ENCODE assay signal across 8 cellular contexts in genomic region chr10:110209926-110210662, GRCh38. TPM values are rescaled to one million over a fixed set of nuclear protein-coding genes. Genes with fewer than 3 reads are reported as not detected.
DNase-seq lines count a peak whose midpoint lies in the region; ATAC-seq and TF ChIP-seq lines count a peak whose summit lies in the region.

No MANE protein-coding gene starts in this region.

- DNase-seq in CD4-positive, alpha-beta T cell = peak in 5 of 10 experiments; percentile 55 to 80 (median 71)
- DNase-seq in activated CD4-positive, alpha-beta memory T cell treated with anti-CD3 and anti-CD28 coated beads, Interleukin-2, amount 10 ng/mL, durations not matched to agents 7 days and 5 days = peak; percentile 69
- peak; percentile 33 for DNase-seq in epidermal melanocyte (ENCODE audit: insufficient read length, low spot score)
- DNase-seq in mucosa of descending colon = peak; percentile 56 to 83 (median 76)
- peak in 1 of 2 donors; percentile 82 for DNase-seq in suprapubic skin (ENCODE audit: low spot score in 2 of 2)
- no peak for DNase-seq in NCI-H226

- no peak for TF ChIP-seq EP300 in suprapubic skin (IDR thresholded peaks at IDR 0.05)

- CTCF ChIA-PET in CD4-positive, alpha-beta T cell (lab: Charles Lee) = interaction anchor here (0.8 to 8.0 kb wide), 6 partner anchors 14 to 231 kb away, joined by 3 to 118 read pairs (median 14); no protein-coding TSS in a partner anchor
- CTCF ChIA-PET in activated CD4-positive, alpha-beta memory T cell treated with anti-CD3 and anti-CD28 coated beads, Interleukin-2, amount 10 ng/mL, durations not matched to agents 7 days and 5 days (lab: Charles Lee) = interaction anchor here (1.2 to 10.9 kb wide), 12 partner anchors 11 to 140 kb away, joined by 3 to 179 read pairs (median 6); partner anchors contain the start of gene SMNDC1

- peaks cover 29% of the 10 kb centered on the region for H3K36me3 Mint-ChIP-seq in CD4-positive, alpha-beta T cell (ENCODE audit: low read depth)
- no peaks in the 10 kb centered on the region for H3K36me3 Mint-ChIP-seq in IgD-negative memory B cell
- peaks cover 24% of the 10 kb centered on the region for H3K36me3 Mint-ChIP-seq in activated CD4-positive, alpha-beta memory T cell treated with anti-CD3 and anti-CD28 coated beads, Interleukin-2, amount 10 ng/mL, durations not matched to agents 7 days and 5 days (ENCODE audit: low read depth)

- H3K36me3 ChIP-seq in mucosa of descending colon (ENCODE audit: low read depth) (no peaks in the 10 kb centered on the region), suprapubic skin (no peaks in the 10 kb centered on the region)

- H3K4me3 ChIP-seq in mucosa of descending colon = peak overlapping the region; percentile 40
- peak overlapping the region; percentile 67 for H3K4me3 ChIP-seq in suprapubic skin

- POLR2A ChIA-PET in CD4-positive, alpha-beta T cell (lab: Charles Lee) = interaction anchor here (0.5 to 9.4 kb wide), 39 partner anchors 11 to 709 kb away, joined by 3 to 386 read pairs (median 5); partner anchors contain the start of genes BBIP1, SHOC2 and SMNDC1
- POLR2A ChIA-PET in activated CD4-positive, alpha-beta memory T cell treated with anti-CD3 and anti-CD28 coated beads, Interleukin-2, amount 10 ng/mL, durations not matched to agents 7 days and 5 days (lab: Charles Lee) = interaction anchor here (0.6 to 10.0 kb wide), 22 partner anchors 11 to 294 kb away, joined by 3 to 222 read pairs (median 9); partner anchors contain the start of genes SMNDC1 and XPNPEP1

- H3K9me3 Mint-ChIP-seq in CD4-positive, alpha-beta T cell = no peaks in the 10 kb centered on the region
- no peaks in the 10 kb centered on the region for H3K9me3 Mint-ChIP-seq in IgD-negative memory B cell
- H3K9me3 Mint-ChIP-seq in activated CD4-positive, alpha-beta memory T cell treated with anti-CD3 and anti-CD28 coated beads, Interleukin-2, amount 10 ng/mL, durations not matched to agents 7 days and 5 days = no peaks in the 10 kb centered on the region

- intact Hi-C loops in CD4-positive, alpha-beta T cell (cut with DNase I, micrococcal nuclease) = loop anchor here (1.0 to 10.0 kb wide), 9 partner anchors 16 to 705 kb away; partner anchors contain the start of genes ADD3 (in 2 of the 2), BBIP1 (in 1 of the 2), DUSP5 (in 1 of the 2) and SHOC2 (in 1 of the 2)
- intact Hi-C loops in mucosa of descending colon (cut with DNase I, micrococcal nuclease) = loop anchor here in 1 of 2 donors (5.0 kb wide), 1 partner anchor 73 kb away; no protein-coding TSS in a partner anchor

- peak overlapping the region; percentile 100 for H3K27ac Mint-ChIP-seq in CD4-positive, alpha-beta T cell
- H3K27ac Mint-ChIP-seq in IgD-negative memory B cell = peak overlapping the region; percentile 21 to 93 (median 82)
- peak overlapping the region; percentile 95 for H3K27ac Mint-ChIP-seq in activated CD4-positive, alpha-beta memory T cell treated with anti-CD3 and anti-CD28 coated beads, Interleukin-2, amount 10 ng/mL, durations not matched to agents 7 days and 5 days

- no peaks in the 10 kb centered on the region for H3K9me3 ChIP-seq in CD4-positive, alpha-beta T cell (ENCODE audit: control insufficient read depth, low read length)
- H3K9me3 ChIP-seq in mucosa of descending colon = no peaks in the 10 kb centered on the region
- no peaks in the 10 kb centered on the region for H3K9me3 ChIP-seq in suprapubic skin

- peak; percentile 23 for ATAC-seq in CD4-positive, alpha-beta T cell (ENCODE audit: poor library complexity)
- ATAC-seq in mucosa of descending colon = peak; percentile 17
- ATAC-seq in GM18873 (IDR thresholded peaks at IDR 0.05; ENCODE audit: low FRiP score, unreplicated experiment) = no peak

- no peak for TF ChIP-seq POLR2A in suprapubic skin (IDR thresholded peaks at IDR 0.05)

- peak overlapping the region; percentile 99 for H3K4me3 Mint-ChIP-seq in CD4-positive, alpha-beta T cell
- H3K4me3 Mint-ChIP-seq in IgD-negative memory B cell = peak overlapping the region; percentile 92 to 99 (median 95)
- peak overlapping the region; percentile 97 for H3K4me3 Mint-ChIP-seq in activated CD4-positive, alpha-beta memory T cell treated with anti-CD3 and anti-CD28 coated beads, Interleukin-2, amount 10 ng/mL, durations not matched to agents 7 days and 5 days

- H3K27ac ChIP-seq in CD4-positive, alpha-beta T cell (ENCODE audit: low read depth, low read length) = peak overlapping the region; percentile 98
- peak overlapping the region; percentile 90 for H3K27ac ChIP-seq in suprapubic skin

- no peak for TF ChIP-seq CTCF in CD4-positive, alpha-beta T cell (IDR thresholded peaks at IDR 0.05)
- no peak for TF ChIP-seq CTCF in mucosa of descending colon (IDR thresholded peaks at IDR 0.05)
- no peak for TF ChIP-seq CTCF in suprapubic skin (IDR thresholded peaks at IDR 0.05)

- H3K4me1 ChIP-seq in mucosa of descending colon (ENCODE audit: low read depth) (peaks cover 22% of the 10 kb centered on the region), suprapubic skin (peaks cover 22% of the 10 kb centered on the region)

- H3K27me3 Mint-ChIP-seq in CD4-positive, alpha-beta T cell = peaks cover 5% of the 10 kb centered on the region
- H3K27me3 Mint-ChIP-seq in IgD-negative memory B cell = peaks cover 20% of the 10 kb centered on the region
- peaks cover 9% of the 10 kb centered on the region for H3K27me3 Mint-ChIP-seq in activated CD4-positive, alpha-beta memory T cell treated with anti-CD3 and anti-CD28 coated beads, Interleukin-2, amount 10 ng/mL, durations not matched to agents 7 days and 5 days

- H3K27me3 ChIP-seq in CD4-positive, alpha-beta T cell (ENCODE audit: control insufficient read depth, insufficient read depth, low read length) = no peaks in the 10 kb centered on the region
- no peaks in the 10 kb centered on the region for H3K27me3 ChIP-seq in suprapubic skin

- under 1% methylated on average over 32 of the region's 62 CpGs for WGBS in suprapubic skin

- H3K4me1 Mint-ChIP-seq in CD4-positive, alpha-beta T cell (ENCODE audit: low read depth) = peaks cover 54% of the 10 kb centered on the region
- H3K4me1 Mint-ChIP-seq in IgD-negative memory B cell = peaks cover 22 to 34% (median 31%) of the 10 kb centered on the region in 3 donors
- peaks cover 50% of the 10 kb centered on the region for H3K4me1 Mint-ChIP-seq in activated CD4-positive, alpha-beta memory T cell treated with anti-CD3 and anti-CD28 coated beads, Interleukin-2, amount 10 ng/mL, durations not matched to agents 7 days and 5 days

RNA-seq across cellular contexts. Expression of gene MXI1, which starts 2.7 kb away (rescaled TPM):
- 10 to 100 TPM; 74.3 to 84.3 TPM for total RNA-seq in CD4-positive, alpha-beta T cell
- polyA plus RNA-seq in IgD-negative memory B cell = 13.9 TPM
- 10 to 100 TPM; 74.2 to 75.4 TPM for total RNA-seq in activated CD4-positive, alpha-beta memory T cell treated with anti-CD3 and anti-CD28 coated beads, Interleukin-2, amount 10 ng/mL, durations not matched to agents 7 days and 5 days
- 100 to 1,000 TPM; 112 to 144 (median 139) TPM for total RNA-seq in mucosa of descending colon
- total RNA-seq in suprapubic skin = 10 to 100 TPM; 64.3 to 77.9 (median 70.9) TPM
